ENCODE assay signal across 32 cellular contexts in the genomic region with DNA sequence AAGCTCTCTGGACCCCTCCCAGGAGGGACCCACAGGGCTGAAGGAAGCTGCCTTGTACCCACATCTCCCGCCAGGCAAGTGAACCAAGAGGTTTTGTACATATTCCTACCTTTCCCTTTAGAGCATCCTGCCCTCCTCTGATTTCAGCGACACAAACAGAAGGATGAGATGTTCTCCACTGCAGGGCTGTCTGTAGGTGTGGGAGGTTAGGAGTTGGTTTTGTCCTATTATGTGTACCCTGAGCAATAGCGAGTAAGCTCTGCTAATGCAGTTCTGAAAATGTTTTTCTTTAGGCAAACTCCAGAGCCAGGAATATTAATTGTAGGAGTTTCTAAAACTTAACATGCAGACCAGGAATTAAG. TPM values are rescaled to one million over a fixed set of nuclear protein-coding genes. Genes with fewer than 3 reads are reported as not detected.
DNase-seq lines count a peak whose midpoint lies in the region; ATAC-seq and TF ChIP-seq lines count a peak whose summit lies in the region.
"Had no signal": no experiment of that assay in that cellular context is flagged by ENCODE, and none has a peak within 500 bp of the region (broad histone marks: within the 10 kb centered on the region; RNA-seq: fewer than 3 reads in every experiment).

No MANE protein-coding gene starts in this region.

- no peaks in the 10 kb centered on the region for H3K4me1 ChIP-seq in osteoblast (ENCODE audit: insufficient read depth, low read length)
- H3K4me1 ChIP-seq: uterus had no signal

- no peak for ATAC-seq in activated CD4-positive, alpha-beta T cell treated with anti-CD3 and anti-CD28 coated beads for 36 hours
- ATAC-seq: left colon, sciatic nerve had no signal

- peaks cover 83% of the 10 kb centered on the region for H3K36me3 ChIP-seq in osteoblast (ENCODE audit: insufficient read depth, low read length)
- H3K36me3 ChIP-seq: uterus had no signal

- no peaks in the 10 kb centered on the region for H3K27me3 ChIP-seq in osteoblast (ENCODE audit: insufficient read depth, low read length)
- H3K27me3 ChIP-seq: brain microvascular endothelial cell, neutrophil, uterus had no signal

- no peaks in the 10 kb centered on the region for H3K27me3 Mint-ChIP-seq in activated CD4-positive, alpha-beta T cell treated with anti-CD3 and anti-CD28 coated beads for 36 hours
- H3K27me3 Mint-ChIP-seq in IgD-negative memory B cell (no peaks in the 10 kb centered on the region), progenitor cell of endocrine pancreas (no peaks in the 10 kb centered on the region)

- no peaks in the 10 kb centered on the region for H3K9me3 Mint-ChIP-seq in activated CD4-positive, alpha-beta T cell treated with anti-CD3 and anti-CD28 coated beads for 36 hours (ENCODE audit: low read depth)
- H3K9me3 Mint-ChIP-seq in IgD-negative memory B cell (no peaks in the 10 kb centered on the region), progenitor cell of endocrine pancreas (ENCODE audit: low read depth) (no peaks in the 10 kb centered on the region)
- H3K9me3 Mint-ChIP-seq: activated T-helper 1 cell treated with anti-CD3 and anti-CD28 coated beads, Interleukin-12 subunit alpha, Interleukin-12 subunit beta, Interleukin-2, Interleukin-4 antibody, amounts not matched to agents 30 ng/mL and 10 ng/mL and 1 ng/mL, durations not matched to agents 14 hours and 24 hours and 36 hours had no signal

- peaks cover 56% of the 10 kb centered on the region for H3K36me3 Mint-ChIP-seq in activated CD4-positive, alpha-beta T cell treated with anti-CD3 and anti-CD28 coated beads for 36 hours (ENCODE audit: low read depth)
- H3K36me3 Mint-ChIP-seq in IgD-negative memory B cell (peaks cover 7% of the 10 kb centered on the region), progenitor cell of endocrine pancreas (ENCODE audit: insufficient read depth) (peaks cover 49% of the 10 kb centered on the region)

- no peak overlapping the region for H2AFZ ChIP-seq in osteoblast (ENCODE audit: low read length)
- H2AFZ ChIP-seq: PC-9 had no signal

- no peak overlapping the region for H3K4me2 ChIP-seq in osteoblast (ENCODE audit: insufficient read depth, low read length)
- H3K4me2 ChIP-seq: PC-9 had no signal

- peaks cover 19% of the 10 kb centered on the region for H3K4me1 Mint-ChIP-seq in activated CD4-positive, alpha-beta T cell treated with anti-CD3 and anti-CD28 coated beads for 36 hours
- H3K4me1 Mint-ChIP-seq in IgD-negative memory B cell (peaks cover 5 to 10% (median 5%) of the 10 kb centered on the region in 3 donors), progenitor cell of endocrine pancreas (ENCODE audit: low read depth) (no peaks in the 10 kb centered on the region)

- H3K4me3 Mint-ChIP-seq in activated CD4-positive, alpha-beta T cell treated with anti-CD3 and anti-CD28 coated beads for 36 hours = no peak overlapping the region
- H3K4me3 Mint-ChIP-seq in IgD-negative memory B cell (peak overlapping the region in 1 of 4 donors; percentile 26), progenitor cell of endocrine pancreas (ENCODE audit: low read depth) (no peak overlapping the region)
- H3K4me3 Mint-ChIP-seq: activated T-helper 1 cell treated with anti-CD3 and anti-CD28 coated beads, Interleukin-12 subunit alpha, Interleukin-12 subunit beta, Interleukin-2, Interleukin-4 antibody, amounts not matched to agents 30 ng/mL and 10 ng/mL and 1 ng/mL, durations not matched to agents 14 hours and 24 hours and 36 hours had no signal

- CTCF ChIA-PET in activated CD4-positive, alpha-beta T cell treated with anti-CD3 and anti-CD28 coated beads for 36 hours (lab: Charles Lee) = no interaction called here

- H4K20me1 ChIP-seq in osteoblast (ENCODE audit: insufficient read depth, low read length) = peaks cover 47% of the 10 kb centered on the region

- DNase-seq in activated CD4-positive, alpha-beta T cell treated with anti-CD3 and anti-CD28 coated beads for 36 hours = no peak
- DNase-seq in activated CD4-positive, alpha-beta T cell treated with anti-CD3 and anti-CD28 coated beads for 4 hours = no peak
- DNase-seq in choroid plexus epithelial cell (ENCODE audit: low read depth) (peak; percentile 2), osteoblast (ENCODE audit: insufficient read length, low spot score, missing footprints) (peak; percentile 9), progenitor cell of endocrine pancreas (ENCODE audit: low spot score, unreplicated experiment) (no peak), T1000 (lab: John Stamatoyannopoulos, UW) (no peak)
- no peak for DNase-seq in stimulated activated CD4-positive, alpha-beta T cell treated with anti-CD3 and anti-CD28 coated beads, Interleukin-12 subunit alpha, Interleukin-12 subunit beta, amount 100 ng/mL, for 4 hours
- DNase-seq: 8988T; activated CD4-positive, alpha-beta T cell treated with anti-CD3 and anti-CD28 coated beads, Interleukin-2, amount 50 U/mL, for 1 hour; activated naive CD4-positive, alpha-beta T cell treated with Interleukin-2 at 50 U/mL for 16 hours; amygdala; brain microvascular endothelial cell; DMS79; GDM1; HCEC 1CT; left colon; MM.1S; NCI-H1417 treated with DMSO at 0.1 percent for 48 hours; NCI-H2081 treated with DMSO at 0.1 percent for 48 hours; NCI-H226; NCI-H69; PC-9; SHP77; stimulated activated CD4-positive, alpha-beta T cell treated with anti-CD3 and anti-CD28 coated beads, Interleukin-4, amount 100 ng/mL, for 4 hours; T-helper 9 cell; uterus; WERI-Rb-1 had no signal

- POLR2A ChIA-PET in activated CD4-positive, alpha-beta T cell treated with anti-CD3 and anti-CD28 coated beads for 36 hours (lab: Charles Lee) = no interaction called here

- no peaks in the 10 kb centered on the region for H3K9me3 ChIP-seq in osteoblast (ENCODE audit: low read depth, low read length)
- H3K9me3 ChIP-seq: neutrophil, uterus had no signal

- peaks cover 29% of the 10 kb centered on the region for H3K79me2 ChIP-seq in osteoblast (ENCODE audit: insufficient read depth, low read length)

- intact Hi-C loops in activated CD4-positive, alpha-beta T cell treated with anti-CD3 and anti-CD28 coated beads for 36 hours (cut with DNase I, micrococcal nuclease) = no loop called here

- H3K4me3 ChIP-seq in choroid plexus epithelial cell (ENCODE audit: low read depth, low read length) (no peak overlapping the region), osteoblast (ENCODE audit: insufficient read depth, low read length) (no peak overlapping the region)
- H3K4me3 ChIP-seq: PC-9, uterus had no signal

- peak overlapping the region; percentile 42 for H3K27ac Mint-ChIP-seq in activated CD4-positive, alpha-beta T cell treated with anti-CD3 and anti-CD28 coated beads for 36 hours
- H3K27ac Mint-ChIP-seq in IgD-negative memory B cell (peak overlapping the region in 2 of 3 donors; percentile 56 to 61), progenitor cell of endocrine pancreas (no peak overlapping the region)
- H3K27ac Mint-ChIP-seq: activated T-helper 1 cell treated with anti-CD3 and anti-CD28 coated beads, Interleukin-12 subunit alpha, Interleukin-12 subunit beta, Interleukin-2, Interleukin-4 antibody, amounts not matched to agents 30 ng/mL and 10 ng/mL and 1 ng/mL, durations not matched to agents 14 hours and 24 hours and 36 hours had no signal

- TF ChIP-seq CTCF in choroid plexus epithelial cell (conservative IDR thresholded peaks at IDR 0.05; ENCODE audit: low read depth, low read length) (no peak), osteoblast (IDR thresholded peaks at IDR 0.05; ENCODE audit: extremely low read depth, low read depth, low read length) (no peak), progenitor cell of endocrine pancreas (IDR thresholded peaks at IDR 0.05; ENCODE audit: unreplicated experiment) (no peak)

- H3K27ac ChIP-seq in osteoblast (ENCODE audit: low read depth, low read length) = no peak overlapping the region
- H3K27ac ChIP-seq: brain microvascular endothelial cell, HL-60, neutrophil, PC-9, uterus, WERI-Rb-1 had no signal

RNA-seq across cellular contexts. Expression of gene SQSTM1, which starts 13.0 kb away (rescaled TPM):
- 10 to 100 TPM; 70.6 to 87.6 TPM for total RNA-seq in activated CD4-positive, alpha-beta T cell treated with anti-CD3 and anti-CD28 coated beads for 36 hours
- 225 TPM for polyA plus RNA-seq in IgD-negative memory B cell
- total RNA-seq in osteoblast (826 and 992 TPM in 2 replicates), progenitor cell of endocrine pancreas (113 and 139 TPM in 2 replicates)

RNA-seq across cellular contexts. Expression of gene MRNIP, which starts 24.9 kb away (rescaled TPM):
- total RNA-seq in activated CD4-positive, alpha-beta T cell treated with anti-CD3 and anti-CD28 coated beads for 36 hours = 10 to 100 TPM; 19.4 to 19.7 TPM
- 26.2 TPM for polyA plus RNA-seq in IgD-negative memory B cell
- total RNA-seq in osteoblast (10.1 and 12.7 TPM in 2 replicates), progenitor cell of endocrine pancreas (61.4 and 63.4 TPM in 2 replicates)

RNA-seq across cellular contexts. Expression of gene MGAT4B, which starts 27.0 kb away (rescaled TPM):
- total RNA-seq in activated CD4-positive, alpha-beta T cell treated with anti-CD3 and anti-CD28 coated beads for 36 hours = 10 to 100 TPM; 52.4 to 62.8 TPM
- polyA plus RNA-seq in IgD-negative memory B cell = 12.0 TPM
- total RNA-seq in osteoblast (90.5 and 95.9 TPM in 2 replicates), progenitor cell of endocrine pancreas (159 and 171 TPM in 2 replicates)

RNA-seq across cellular contexts. Expression of gene LTC4S, which starts 39.9 kb away (rescaled TPM):
- total RNA-seq in activated CD4-positive, alpha-beta T cell treated with anti-CD3 and anti-CD28 coated beads for 36 hours = under 1 TPM; 0.39 to 0.42 TPM
- polyA plus RNA-seq in IgD-negative memory B cell = 0.80 TPM
- total RNA-seq in osteoblast = 1.4 and 1.5 TPM in 2 replicates
- total RNA-seq in progenitor cell of endocrine pancreas = 5.5 and 6.9 TPM in 2 replicates

Comparison
In these comparisons a context has a peak if more than half of its experiments do, and no peak if none do; other contexts are left out.
1. DNase-seq: peak in choroid plexus epithelial cell (single experiment) and osteoblast (single experiment); none in activated CD4-positive, alpha-beta T cell treated with anti-CD3 and anti-CD28 coated beads for 36 hours (single experiment), activated CD4-positive, alpha-beta T cell treated with anti-CD3 and anti-CD28 coated beads for 4 hours (0 of 2), stimulated activated CD4-positive, alpha-beta T cell treated with anti-CD3 and anti-CD28 coated beads, Interleukin-12 subunit alpha, Interleukin-12 subunit beta, amount 100 ng/mL, for 4 hours (single experiment), progenitor cell of endocrine pancreas (single experiment) and T1000 (single experiment).